Comparison of ENCODE assay signal across 10 cellular contexts in genomic region chr16:88315543-88316105, GRCh38.
DNase-seq lines count a peak whose midpoint lies in the region; ATAC-seq and TF ChIP-seq lines count a peak whose summit lies in the region.
"Had no signal": no experiment of that assay in that cellular context is flagged by ENCODE, and none has a peak within 500 bp of the region (broad histone marks: within the 10 kb centered on the region; RNA-seq: fewer than 3 reads in every experiment).

No MANE protein-coding gene starts in this region.

- no peaks in the 10 kb centered on the region for H3K36me3 Mint-ChIP-seq in activated CD4-positive, alpha-beta memory T cell treated with anti-CD3 and anti-CD28 coated beads for 36 hours
- H3K36me3 Mint-ChIP-seq: activated naive CD8-positive, alpha-beta T cell had no signal

- no peak for ATAC-seq in GM21717 (IDR thresholded peaks at IDR 0.05; ENCODE audit: unreplicated experiment)

- H3K36me3 ChIP-seq in stomach (no peaks in the 10 kb centered on the region), WERI-Rb-1 (no peaks in the 10 kb centered on the region)

- intact Hi-C loops in stomach (cut with DNase I; ENCODE audit: low total_unique reads) = no loop called here
- intact Hi-C loops in activated CD4-positive, alpha-beta memory T cell treated with anti-CD3 and anti-CD28 coated beads for 36 hours (cut with micrococcal nuclease) = no loop called here

- 15 to 39% (median 27%) methylated on average over 12 to 20 of the region's 20 CpGs for WGBS in stomach, 5 donors

- H3K4me3 ChIP-seq in stomach = no peak overlapping the region
- no peak overlapping the region for H3K4me3 ChIP-seq in WERI-Rb-1 (ENCODE audit: low read depth, low read length)

- H3K27me3 ChIP-seq in stomach (peaks cover 0 to 16% (median 0%) of the 10 kb centered on the region in 3 donors), WERI-Rb-1 (ENCODE audit: insufficient read depth, low read depth, severe bottlenecking) (no peaks in the 10 kb centered on the region)

- H3K9me3 ChIP-seq in stomach (no peaks in the 10 kb centered on the region), WERI-Rb-1 (ENCODE audit: severe bottlenecking) (no peaks in the 10 kb centered on the region)

- H3K9me3 Mint-ChIP-seq in activated CD4-positive, alpha-beta memory T cell treated with anti-CD3 and anti-CD28 coated beads for 36 hours = peaks cover 9% of the 10 kb centered on the region

- peaks cover 10% of the 10 kb centered on the region for H3K27me3 Mint-ChIP-seq in activated CD4-positive, alpha-beta memory T cell treated with anti-CD3 and anti-CD28 coated beads for 36 hours

- H3K4me1 ChIP-seq in stomach = peaks cover 0 to 10% (median 5%) of the 10 kb centered on the region in 4 donors

- no peak overlapping the region for H3K4me3 Mint-ChIP-seq in activated CD4-positive, alpha-beta memory T cell treated with anti-CD3 and anti-CD28 coated beads for 36 hours
- H3K4me3 Mint-ChIP-seq: activated naive CD8-positive, alpha-beta T cell had no signal

- no peak for TF ChIP-seq POLR2A in stomach (IDR thresholded peaks at IDR 0.05)

- H3K27ac Mint-ChIP-seq in activated CD4-positive, alpha-beta memory T cell treated with anti-CD3 and anti-CD28 coated beads for 36 hours = no peak overlapping the region
- H3K27ac Mint-ChIP-seq: activated naive CD8-positive, alpha-beta T cell had no signal

- CTCF ChIA-PET in activated CD4-positive, alpha-beta memory T cell treated with anti-CD3 and anti-CD28 coated beads for 36 hours (lab: Charles Lee) = no interaction called here

- H3K27ac ChIP-seq in stomach (no peak overlapping the region), WERI-Rb-1 (no peak overlapping the region)

- TF ChIP-seq CTCF in stomach (IDR thresholded peaks at IDR 0.05) (no peak), WERI-Rb-1 (IDR thresholded peaks at IDR 0.05; ENCODE audit: low read depth, low read length) (no peak)

- DNase-seq in HT1080 (ENCODE audit: low read depth) (peak; percentile 72), amniotic epithelial cell (ENCODE audit: low read depth) (peak; percentile 74), iris pigment epithelial cell (ENCODE audit: low read depth) (peak; percentile 69), stomach (peak; percentile 38), WERI-Rb-1 (no peak), AML-193 (lab: John Stamatoyannopoulos, UW) (no peak)
- no peak for DNase-seq in activated CD4-positive, alpha-beta memory T cell treated with anti-CD3 and anti-CD28 coated beads for 36 hours
- DNase-seq: NCI-H345 had no signal

- H3K4me1 Mint-ChIP-seq in activated CD4-positive, alpha-beta memory T cell treated with anti-CD3 and anti-CD28 coated beads for 36 hours (ENCODE audit: low read depth) = no peaks in the 10 kb centered on the region

- no peak for TF ChIP-seq EP300 in stomach (IDR thresholded peaks at IDR 0.05)

- POLR2A ChIA-PET in activated CD4-positive, alpha-beta memory T cell treated with anti-CD3 and anti-CD28 coated beads for 36 hours (lab: Charles Lee) = interaction anchor here (0.5 kb wide), 1 partner anchor 355 kb away, joined by 3 read pairs; no protein-coding TSS in a partner anchor

Comparison
In these comparisons a context has a peak if more than half of its experiments do, and no peak if none do; other contexts are left out.
1. DNase-seq: peak in HT1080 (single experiment), amniotic epithelial cell (single experiment), iris pigment epithelial cell (single experiment) and stomach (single experiment); none in WERI-Rb-1 (single experiment), AML-193 (0 of 2) and activated CD4-positive, alpha-beta memory T cell treated with anti-CD3 and anti-CD28 coated beads for 36 hours (single experiment).